In genomic region chr7:76282344-76283253, GRCh38 we compare ENCODE assay signal across 9 cellular contexts. TPM values are rescaled to one million over a fixed set of nuclear protein-coding genes. Genes with fewer than 3 reads are reported as not detected.
A peak's percentile ranks its signal among the peaks of the same experiment; 100 is the strongest.
DNase-seq lines count a peak whose midpoint lies in the region; ATAC-seq and TF ChIP-seq lines count a peak whose summit lies in the region.
"Had no signal": no experiment of that assay in that cellular context is flagged by ENCODE, and none has a peak within 500 bp of the region (broad histone marks: within the 10 kb centered on the region; RNA-seq: fewer than 3 reads in every experiment).

No MANE protein-coding gene starts in this region.

- peak overlapping the region; percentile 73 for H3K4me2 ChIP-seq in mammary epithelial cell (ENCODE audit: insufficient read depth, low read depth, low read length)

- peaks cover 9% of the 10 kb centered on the region for H3K27me3 ChIP-seq in mammary epithelial cell (ENCODE audit: insufficient read depth, low read length)
- H3K27me3 ChIP-seq in right lobe of liver, result no peaks in the 10 kb centered on the region

- H3K4me1 ChIP-seq in mammary epithelial cell (ENCODE audit: insufficient read depth, low read length) (no peaks in the 10 kb centered on the region), right lobe of liver (no peaks in the 10 kb centered on the region)

- no peak overlapping the region for H3K27ac Mint-ChIP-seq in type B pancreatic cell

- peak overlapping the region in 2 of 3 experiments; percentile 27 to 34 for H3K4me3 ChIP-seq in mammary epithelial cell (replicated peaks in 1 of 3; ENCODE audit: insufficient read depth in 1 of 3, low read depth in 2 of 3, low read length in 3 of 3)
- H3K4me3 ChIP-seq in right lobe of liver, result peak overlapping the region in 2 of 3 donors; percentile 23 to 26

- BruUV-seq in mammary epithelial cell (replicated peaks; lab: Mats Ljungman, UMichigan), result no TSS peak

- H3K9me3 Mint-ChIP-seq in activated T-cell treated with anti-CD3 and anti-CD28 coated beads, Interleukin-2, amount 50 U/mL, for 4 hours, result no peaks in the 10 kb centered on the region
- no peaks in the 10 kb centered on the region for H3K9me3 Mint-ChIP-seq in type B pancreatic cell

- peak overlapping the region; percentile 69 for H2AFZ ChIP-seq in mammary epithelial cell (ENCODE audit: low read depth, low read length)

- H3K9me3 ChIP-seq in mammary epithelial cell (replicated peaks; ENCODE audit: insufficient read depth, low read length) (no peaks in the 10 kb centered on the region), right lobe of liver (no peaks in the 10 kb centered on the region)

- H3K36me3 ChIP-seq in mammary epithelial cell (ENCODE audit: insufficient read depth, low read length) (no peaks in the 10 kb centered on the region), right lobe of liver (no peaks in the 10 kb centered on the region)

- no peak overlapping the region for H3K27ac ChIP-seq in mammary epithelial cell (ENCODE audit: insufficient read depth, low read depth, low read length)
- H3K27ac ChIP-seq in right lobe of liver, result no peak overlapping the region

- intact Hi-C loops in mammary epithelial cell (cut with micrococcal nuclease) (no loop called here), right lobe of liver (cut with DNase I) (no loop called here)

- no peak overlapping the region for H3K9ac ChIP-seq in mammary epithelial cell (ENCODE audit: insufficient read depth, low read length)

- dilution Hi-C loops in mammary epithelial cell (cut with HindIII; ENCODE audit: low sequenced_read_pairs), result no loop called here

- no peaks in the 10 kb centered on the region for H3K36me3 Mint-ChIP-seq in activated T-cell treated with anti-CD3 and anti-CD28 coated beads, Interleukin-2, amount 50 U/mL, for 4 hours (ENCODE audit: insufficient read depth)
- no peaks in the 10 kb centered on the region for H3K36me3 Mint-ChIP-seq in type B pancreatic cell

- 9% methylated on average over 10 of the region's 98 CpGs for WGBS in mammary epithelial cell (ENCODE audit: low coverage, missing lambda C conversion rate)
- 3% methylated on average over 19 of the region's 98 CpGs for WGBS in right lobe of liver (ENCODE audit: insufficient coverage, low coverage, low lambda C conversion rate, missing lambda C conversion rate)

- no peaks in the 10 kb centered on the region for H4K20me1 ChIP-seq in mammary epithelial cell (ENCODE audit: insufficient read depth, low read length)

- no peaks in the 10 kb centered on the region for H3K79me2 ChIP-seq in mammary epithelial cell (ENCODE audit: insufficient read depth, low read length)

- TF ChIP-seq CTCF in mammary epithelial cell (conservative IDR thresholded peaks at IDR 0.05 in 1 of 2, IDR thresholded peaks at IDR 0.05 in 1 of 2; ENCODE audit: extremely low read depth in 1 of 2, insufficient read depth in 1 of 2, low read depth in 1 of 2, low read length in 2 of 2) (no peak), right lobe of liver (IDR thresholded peaks at IDR 0.05) (no peak), type B pancreatic cell (conservative IDR thresholded peaks at IDR 0.05) (no peak)

- in situ Hi-C loops in mammary epithelial cell (cut with MboI; ENCODE audit: low sequenced_read_pairs in 2 of 2), result no loop called here

- peak overlapping the region; percentile 62 for H3K4me3 Mint-ChIP-seq in activated T-cell treated with anti-CD3 and anti-CD28 coated beads, Interleukin-2, amount 50 U/mL, for 4 hours
- H3K4me3 Mint-ChIP-seq in type B pancreatic cell, result peak overlapping the region; percentile 80

- H3K27me3 Mint-ChIP-seq in activated T-cell treated with anti-CD3 and anti-CD28 coated beads, Interleukin-2, amount 50 U/mL, for 4 hours (ENCODE audit: low read depth), result peaks cover 35% of the 10 kb centered on the region
- H3K27me3 Mint-ChIP-seq in type B pancreatic cell, result peaks cover 67% of the 10 kb centered on the region

- CTCF ChIA-PET in mammary epithelial cell (lab: Charles Lee; ENCODE audit: low non-redundant PET), result no interaction called here

- ATAC-seq in activated T-cell treated with anti-CD3 and anti-CD28 coated beads, Interleukin-2, amount 50 U/mL, for 4 hours, result peak; percentile 39 to 43
- ATAC-seq in right lobe of liver, result peak; percentile 27 to 55 (median 40)
- ATAC-seq in HG02678 (IDR thresholded peaks at IDR 0.05; ENCODE audit: unreplicated experiment), result no peak
- ATAC-seq in HG03457 (IDR thresholded peaks at IDR 0.05; ENCODE audit: unreplicated experiment), result no peak

- DNase-seq in activated T-cell treated with anti-CD3 and anti-CD28 coated beads, Interleukin-2, amount 50 U/mL, for 4 hours, result no peak
- DNase-seq in activated T-cell treated with anti-CD3 and anti-CD28 coated beads for 4 hours, result no peak
- DNase-seq in mammary epithelial cell, result no peak
- DNase-seq in right lobe of liver, result no peak
- no peak for DNase-seq in type B pancreatic cell (ENCODE audit: extremely low spot score, unreplicated experiment)
- no peak for DNase-seq in NK-92 treated with Interleukin-12 subunit alpha and Interleukin-12 subunit beta, amount 100 ng/mL, for 24 hours (lab: John Stamatoyannopoulos, UW)
- DNase-seq: kidney glomerular epithelial cell had no signal

- TF ChIP-seq POLR2A in right lobe of liver (IDR thresholded peaks at IDR 0.05), result no peak

- H3K4me1 Mint-ChIP-seq in activated T-cell treated with anti-CD3 and anti-CD28 coated beads, Interleukin-2, amount 50 U/mL, for 4 hours (ENCODE audit: low read depth), result peaks cover 11% of the 10 kb centered on the region
- no peaks in the 10 kb centered on the region for H3K4me1 Mint-ChIP-seq in type B pancreatic cell (ENCODE audit: unreplicated experiment)

RNA-seq across cellular contexts. Expression of gene HSPB1, which starts 19.9 kb away (rescaled TPM):
- 10 to 100 TPM; 50.3 to 57.0 (median 53.8) TPM for total RNA-seq in activated T-cell treated with anti-CD3 and anti-CD28 coated beads, Interleukin-2, amount 50 U/mL, for 4 hours
- total RNA-seq in mammary epithelial cell, result 100 to 1,000 TPM; 523 to 862 TPM
- 420 TPM for polyA plus RNA-seq in mammary epithelial cell
- polyA minus RNA-seq in mammary epithelial cell, result 132 TPM
- total RNA-seq in right lobe of liver, result 100 to 1,000 TPM in 5 of 6 experiments, 10 to 100 TPM in 1; 64.4 to 275 (median 234) TPM
- 228 and 315 TPM in 2 replicates for total RNA-seq in type B pancreatic cell (ENCODE audit: low replicate concordance)

Comparison
In these comparisons a context has a peak if more than half of its experiments do, and no peak if none do; other contexts are left out.
1. ATAC-seq: peak in activated T-cell treated with anti-CD3 and anti-CD28 coated beads, Interleukin-2, amount 50 U/mL, for 4 hours (2 of 2) and right lobe of liver (4 of 4); none in HG02678 (single experiment) and HG03457 (single experiment).